In the genomic region with DNA sequence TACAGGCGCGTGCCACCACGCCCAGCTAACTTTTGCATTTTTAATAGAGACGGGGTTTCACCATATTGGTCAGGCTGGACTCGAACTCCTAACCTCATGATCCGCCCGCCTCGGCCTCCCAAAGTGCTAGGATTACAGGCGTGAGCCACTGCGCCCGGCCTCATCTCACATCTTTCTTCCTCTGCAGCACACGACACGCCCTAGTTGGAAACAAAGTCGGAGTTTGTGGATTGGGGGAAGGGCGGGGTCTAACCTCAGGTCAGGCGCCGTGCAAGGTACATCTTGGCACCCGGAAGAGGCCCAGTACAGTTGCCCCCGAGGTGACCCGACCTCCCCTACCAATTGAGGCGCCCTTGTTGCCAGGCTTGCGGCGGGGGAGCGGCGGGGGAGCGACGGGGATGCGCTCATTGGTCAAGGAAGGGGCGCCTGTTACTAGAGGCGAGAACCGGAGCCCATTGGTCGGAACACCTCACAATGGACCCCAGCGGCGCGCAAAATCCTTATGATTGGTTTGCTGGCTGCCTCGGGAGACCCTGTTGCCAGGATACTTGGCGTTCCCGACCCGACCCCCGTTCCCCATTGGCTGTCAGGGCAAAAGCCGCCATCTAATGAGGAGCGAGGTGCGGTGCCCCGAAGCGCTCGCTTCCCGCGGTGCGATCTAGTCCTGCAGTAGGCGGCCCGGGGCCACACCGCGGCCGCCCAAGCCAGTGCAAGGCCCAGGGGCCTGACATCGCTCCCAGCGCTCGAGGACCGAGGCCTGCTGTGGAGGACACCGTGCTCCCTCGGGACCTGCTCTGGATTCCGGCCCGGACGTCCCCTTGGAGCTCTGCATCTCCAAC, we compare ENCODE assay signal across 8 cellular contexts.
DNase-seq lines count a peak whose midpoint lies in the region; ATAC-seq and TF ChIP-seq lines count a peak whose summit lies in the region.

A gene with protein sequence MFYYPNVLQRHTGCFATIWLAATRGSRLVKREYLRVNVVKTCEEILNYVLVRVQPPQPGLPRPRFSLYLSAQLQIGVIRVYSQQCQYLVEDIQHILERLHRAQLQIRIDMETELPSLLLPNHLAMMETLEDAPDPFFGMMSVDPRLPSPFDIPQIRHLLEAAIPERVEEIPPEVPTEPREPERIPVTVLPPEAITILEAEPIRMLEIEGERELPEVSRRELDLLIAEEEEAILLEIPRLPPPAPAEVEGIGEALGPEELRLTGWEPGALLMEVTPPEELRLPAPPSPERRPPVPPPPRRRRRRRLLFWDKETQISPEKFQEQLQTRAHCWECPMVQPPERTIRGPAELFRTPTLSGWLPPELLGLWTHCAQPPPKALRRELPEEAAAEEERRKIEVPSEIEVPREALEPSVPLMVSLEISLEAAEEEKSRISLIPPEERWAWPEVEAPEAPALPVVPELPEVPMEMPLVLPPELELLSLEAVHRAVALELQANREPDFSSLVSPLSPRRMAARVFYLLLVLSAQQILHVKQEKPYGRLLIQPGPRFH (plus strand): TSS at position 659 of the 839 bp plus-strand sequence. CDS start 473 bp downstream, outside the sequence.

- peak; percentile 69 for ATAC-seq in HG02840 (IDR thresholded peaks at IDR 0.05; ENCODE audit: low FRiP score, unreplicated experiment)
- peak; percentile 89 for ATAC-seq in stimulated activated naive CD8-positive, alpha-beta T cell treated with anti-CD3 and anti-CD28 coated beads, Interleukin-15, amount 100 ng/mL, for 72 hours

- in situ Hi-C loops in GM13976 (cut with MboI; ENCODE audit: low sequenced_read_pairs, unreplicated experiment), result no loop called here

- peak within 1 kb of the TSS; percentile 84 for H3K4me3 Mint-ChIP-seq in nephron progenitor cell
- H3K4me3 Mint-ChIP-seq in stimulated activated naive CD8-positive, alpha-beta T cell treated with anti-CD3 and anti-CD28 coated beads, Interleukin-15, amount 100 ng/mL, for 72 hours, result peak within 1 kb of the TSS; percentile 88 to 95

- peaks cover 14% of the 10 kb centered on the region for H3K27me3 Mint-ChIP-seq in nephron progenitor cell (ENCODE audit: low read depth, poor library complexity)
- no peaks in the 10 kb centered on the region for H3K27me3 Mint-ChIP-seq in stimulated activated naive CD8-positive, alpha-beta T cell treated with anti-CD3 and anti-CD28 coated beads, Interleukin-15, amount 100 ng/mL, for 72 hours

- peaks cover 39% of the 10 kb centered on the region for H3K36me3 Mint-ChIP-seq in nephron progenitor cell (ENCODE audit: low read depth)

- peaks cover 39% of the 10 kb centered on the region for H3K4me1 Mint-ChIP-seq in nephron progenitor cell
- H3K4me1 Mint-ChIP-seq in stimulated activated naive CD8-positive, alpha-beta T cell treated with anti-CD3 and anti-CD28 coated beads, Interleukin-15, amount 100 ng/mL, for 72 hours, result peaks cover 44% of the 10 kb centered on the region

- H3K9me3 Mint-ChIP-seq in nephron progenitor cell, result no peaks in the 10 kb centered on the region
- H3K9me3 Mint-ChIP-seq in stimulated activated naive CD8-positive, alpha-beta T cell treated with anti-CD3 and anti-CD28 coated beads, Interleukin-15, amount 100 ng/mL, for 72 hours, result no peaks in the 10 kb centered on the region

- TF ChIP-seq CTCF in GM13976 (IDR thresholded peaks at IDR 0.05; ENCODE audit: borderline replicate concordance, control extremely low read depth, extremely low read depth, insufficient read depth, missing control alignments) (no peak), fibroblast of mammary gland (conservative IDR thresholded peaks at IDR 0.05; ENCODE audit: control insufficient read depth, insufficient read depth, low read depth, low read length) (no peak), nephron progenitor cell (IDR thresholded peaks at IDR 0.05) (no peak)

- H3K4me3 ChIP-seq in fibroblast of mammary gland (ENCODE audit: control insufficient read depth, low read depth, low read length), result peak within 1 kb of the TSS; percentile 9

- peak within 1 kb of the TSS; percentile 94 for H3K27ac Mint-ChIP-seq in nephron progenitor cell
- peak within 1 kb of the TSS; percentile 74 to 92 for H3K27ac Mint-ChIP-seq in stimulated activated naive CD8-positive, alpha-beta T cell treated with anti-CD3 and anti-CD28 coated beads, Interleukin-15, amount 100 ng/mL, for 72 hours

- peak; percentile 96 for DNase-seq in GM13976 (ENCODE audit: low spot score)
- peak; percentile 100 for DNase-seq in NCI-H524 (lab: John Stamatoyannopoulos, UW)
- peak; percentile 49 for DNase-seq in activated T-helper 1 cell treated with Interleukin-2 at 50 U/mL for 16 hours (ENCODE audit: low read depth)
- peak; percentile 68 for DNase-seq in fibroblast of mammary gland (ENCODE audit: low read depth)
- peak; percentile 85 for DNase-seq in nephron progenitor cell
- DNase-seq in stimulated activated naive CD8-positive, alpha-beta T cell treated with anti-CD3 and anti-CD28 coated beads, Interleukin-15, amount 100 ng/mL, for 72 hours, result peak; percentile 83 to 88
- DNase-seq in HK-2 (ENCODE audit: unreplicated experiment), result no peak
